Comparison of ENCODE assay signal across 12 cellular contexts in the genomic region with DNA sequence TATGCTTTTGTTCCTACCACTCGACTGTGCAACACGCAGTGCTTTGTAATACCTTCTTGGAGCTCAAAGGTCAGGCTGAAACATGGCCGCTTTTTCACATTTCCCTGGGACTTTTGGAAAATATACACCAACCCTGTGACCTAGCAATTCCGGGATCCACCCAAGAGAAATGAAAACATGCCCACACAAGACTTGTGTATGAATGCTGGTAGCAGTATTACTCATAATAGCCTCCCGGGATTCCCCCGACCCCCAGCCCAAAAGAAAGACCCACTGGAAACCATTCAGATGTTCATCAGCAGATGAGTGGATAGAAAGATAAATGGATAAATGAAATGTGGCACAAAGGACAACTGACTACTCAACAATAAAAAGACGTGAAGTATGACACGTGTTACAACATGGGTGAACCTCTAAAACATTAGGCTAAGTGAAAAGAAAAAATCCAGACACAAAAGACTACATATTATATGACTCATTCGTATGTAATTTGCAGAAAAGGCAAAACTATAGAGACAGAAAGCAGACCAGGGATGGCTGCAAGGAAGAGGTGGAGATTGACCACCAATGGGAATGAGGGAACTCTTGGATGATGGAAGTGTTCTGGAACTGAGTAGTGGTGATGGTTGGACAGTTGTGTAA.
DNase-seq lines count a peak whose midpoint lies in the region; ATAC-seq and TF ChIP-seq lines count a peak whose summit lies in the region.
"Had no signal": no experiment of that assay in that cellular context is flagged by ENCODE, and none has a peak within 500 bp of the region (broad histone marks: within the 10 kb centered on the region; RNA-seq: fewer than 3 reads in every experiment).

No MANE protein-coding gene starts in this region.

- peaks cover 6% of the 10 kb centered on the region for H3K36me3 ChIP-seq in adipocyte (ENCODE audit: control insufficient read depth, insufficient read depth, low read length, severe bottlenecking)
- H3K36me3 ChIP-seq in left lung, result peaks cover 0 to 6% of the 10 kb centered on the region in 2 donors
- peaks cover 0 to 33% (median 1%) of the 10 kb centered on the region in 6 donors for H3K36me3 ChIP-seq in spleen

- H3K4me3 ChIP-seq in adipocyte (ENCODE audit: low read length) (no peak overlapping the region), left lung (no peak overlapping the region), spleen (no peak overlapping the region)
- H3K4me3 ChIP-seq: pancreas had no signal

- in situ Hi-C loops in KBM-7 (cut with MboI; ENCODE audit: low pct_unique_long_range_greater_than_20kb, low sequenced_read_pairs), result no loop called here

- H3K9me3 ChIP-seq in adipocyte (ENCODE audit: control insufficient read depth, low read length), result no peaks in the 10 kb centered on the region
- no peaks in the 10 kb centered on the region for H3K9me3 ChIP-seq in left lung
- no peaks in the 10 kb centered on the region for H3K9me3 ChIP-seq in spleen
- H3K9me3 ChIP-seq: pancreas had no signal

- H3K9ac ChIP-seq in adipocyte (ENCODE audit: low read length), result no peak overlapping the region

- TF ChIP-seq CTCF in left lung (IDR thresholded peaks at IDR 0.05) (no peak), spleen (IDR thresholded peaks at IDR 0.05 in 8 of 11, conservative IDR thresholded peaks at IDR 0.05 in 3 of 11) (no peak)

- intact Hi-C loops in left lung (cut with DNase I) (loop anchor here in 1 of 2 donors (10.0 kb wide), 1 partner anchor 129 kb away; no protein-coding TSS in a partner anchor), spleen (cut with DNase I; ENCODE audit: low total_unique reads) (no loop called here)

- TF ChIP-seq POLR2A in spleen (IDR thresholded peaks at IDR 0.05), result no peak

- 75 to 88% (median 81%) methylated on average over 9 of the region's 9 CpGs for WGBS in spleen, 5 donors

- ATAC-seq in left lung, result no peak

- H3K27me3 ChIP-seq in adipocyte (replicated peaks; ENCODE audit: control insufficient read depth, insufficient read depth, low read length) (no peaks in the 10 kb centered on the region), left lung (no peaks in the 10 kb centered on the region), spleen (replicated peaks in 1 of 7) (no peaks in the 10 kb centered on the region)
- H3K27me3 ChIP-seq: pancreas had no signal

- H3K27ac ChIP-seq in left lung (peak overlapping the region in 1 of 2 donors; percentile 58), spleen (peak overlapping the region in 3 of 8 donors; percentile 14 to 86 (median 85))
- H3K27ac ChIP-seq: pancreas had no signal

- H3K4me1 ChIP-seq in adipocyte (ENCODE audit: control insufficient read depth, insufficient read depth, low read length) (peaks cover 9% of the 10 kb centered on the region), left lung (peaks cover 8 to 68% of the 10 kb centered on the region in 2 donors), spleen (peaks cover 0 to 53% (median 10%) of the 10 kb centered on the region in 6 donors)

- DNase-seq in A172 (ENCODE audit: low spot score), result peak; percentile 45
- peak; percentile 64 for DNase-seq in HCEC 1CT
- peak; percentile 66 for DNase-seq in adipocyte (ENCODE audit: low read depth)
- DNase-seq in hepatic stellate cell (ENCODE audit: low spot score), result peak; percentile 74
- no peak for DNase-seq in KBM-7
- DNase-seq in stimulated activated naive CD4-positive, alpha-beta T cell treated with Interleukin-2 at 50 U/mL for 16 hours (lab: John Stamatoyannopoulos, UW), result no peak
- DNase-seq in left lung, result no peak
- no peak for DNase-seq in spleen
- DNase-seq: activated CD4-positive, alpha-beta T cell treated with anti-CD3 and anti-CD28 coated beads for 1 hour; CD4-positive, CD25-positive, alpha-beta regulatory T cell; NCI-H1048; pancreas had no signal

Comparison
In these comparisons a context has a peak if more than half of its experiments do, and no peak if none do; other contexts are left out.
1. DNase-seq: peak in A172 (single experiment), HCEC 1CT (single experiment), adipocyte (single experiment) and hepatic stellate cell (single experiment); none in KBM-7 (single experiment), stimulated activated naive CD4-positive, alpha-beta T cell treated with Interleukin-2 at 50 U/mL for 16 hours (single experiment), left lung (0 of 2) and spleen (single experiment).